In the genomic region with DNA sequence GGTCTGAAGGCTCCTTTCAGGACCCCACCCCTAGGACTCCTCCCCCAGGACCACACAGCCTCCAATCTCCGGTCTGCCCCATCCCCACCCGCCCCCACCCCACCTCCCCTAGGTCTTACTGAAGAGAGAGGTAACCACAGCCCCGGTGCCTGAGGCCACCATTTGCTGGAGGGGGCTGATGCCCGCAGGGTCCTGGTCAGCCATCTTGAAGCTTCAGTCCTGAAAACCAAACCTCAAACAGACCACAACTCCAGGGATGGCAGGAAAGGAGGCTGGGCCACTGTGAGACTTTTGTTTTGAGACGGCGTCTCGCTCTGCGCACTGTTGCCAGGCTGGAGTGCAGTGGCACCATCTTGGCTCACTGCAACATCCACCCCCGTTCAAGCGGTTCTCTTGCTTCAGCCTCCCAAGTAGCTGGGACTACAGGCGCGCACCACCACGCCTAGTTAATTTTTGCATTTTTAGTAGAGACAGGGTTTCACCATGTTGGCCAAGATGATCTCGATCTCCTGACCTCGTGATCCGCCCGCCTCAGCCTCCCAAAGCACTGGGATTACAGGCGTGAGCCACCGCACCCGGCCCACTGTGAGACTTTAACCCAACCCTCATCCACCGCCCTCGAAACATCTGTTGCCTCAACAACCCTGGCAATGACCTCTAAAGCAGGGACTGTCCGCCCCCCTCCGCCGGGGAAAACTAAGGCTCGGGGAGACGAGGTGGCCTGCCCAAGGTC, we compare ENCODE assay signal across 9 cellular contexts. TPM values are rescaled to one million over a fixed set of nuclear protein-coding genes. Genes with fewer than 3 reads are reported as not detected.
A peak's percentile ranks its signal among the peaks of the same experiment; 100 is the strongest.
DNase-seq lines count a peak whose midpoint lies in the region; ATAC-seq and TF ChIP-seq lines count a peak whose summit lies in the region.
"Had no signal": no experiment of that assay in that cellular context is flagged by ENCODE, and none has a peak within 500 bp of the region (broad histone marks: within the 10 kb centered on the region; RNA-seq: fewer than 3 reads in every experiment).

No MANE protein-coding gene starts in this region.

- no peaks in the 10 kb centered on the region for H3K27me3 ChIP-seq in ascending aorta
- peaks cover 0 to under 1% of the 10 kb centered on the region in 2 donors for H3K27me3 ChIP-seq in left lung
- H3K27me3 ChIP-seq in thoracic aorta (replicated peaks; ENCODE audit: insufficient read depth), result no peaks in the 10 kb centered on the region

- H3K36me3 ChIP-seq in ascending aorta (peaks cover 28 to 30% of the 10 kb centered on the region in 2 donors), left lung (peaks cover 0 to 43% of the 10 kb centered on the region in 2 donors), thoracic aorta (peaks cover 31% of the 10 kb centered on the region)

- no peak overlapping the region for H3K27ac ChIP-seq in ascending aorta
- no peak overlapping the region for H3K27ac ChIP-seq in left lung
- no peak overlapping the region for H3K27ac ChIP-seq in thoracic aorta

- H3K4me1 ChIP-seq in ascending aorta (peaks cover 7 to 20% of the 10 kb centered on the region in 2 donors), left lung (peaks cover 16 to 36% of the 10 kb centered on the region in 2 donors), thoracic aorta (ENCODE audit: control insufficient read depth in 1 of 2, low read depth in 2 of 2) (peaks cover 8 to 22% of the 10 kb centered on the region in 2 donors)

- DNase-seq in activated CD4-positive, alpha-beta T cell treated with anti-CD3 and anti-CD28 coated beads for 36 hours, result no peak
- DNase-seq in activated CD4-positive, alpha-beta T cell treated with anti-CD3 and anti-CD28 coated beads, Interleukin-2, amount 50 U/mL, for 48 hours, result no peak
- DNase-seq in ascending aorta (ENCODE audit: low spot score in 2 of 2), result no peak
- no peak for DNase-seq in left lung
- no peak for DNase-seq in thoracic aorta (ENCODE audit: low spot score)

- peaks cover 21% of the 10 kb centered on the region for H3K4me1 Mint-ChIP-seq in activated CD4-positive, alpha-beta T cell treated with anti-CD3 and anti-CD28 coated beads for 36 hours

- CTCF ChIA-PET in activated CD4-positive, alpha-beta T cell treated with anti-CD3 and anti-CD28 coated beads for 36 hours (lab: Charles Lee), result interaction anchor here (1.1 to 1.5 kb wide), 4 partner anchors 9 to 114 kb away, joined by 3 to 5 read pairs (median 4); partner anchors contain the start of gene GRN

- intact Hi-C loops in activated CD4-positive, alpha-beta T cell treated with anti-CD3 and anti-CD28 coated beads for 36 hours (cut with DNase I, micrococcal nuclease), result loop anchor here (1.0 to 2.0 kb wide), 11 partner anchors 15 to 257 kb away; partner anchors contain the start of genes GRN (in 1 of the 2), HDAC5 (in 1 of the 2), HROB (in 1 of the 2) and LSM12 (in 1 of the 2)
- intact Hi-C loops in ascending aorta (cut with DNase I) (loop anchor here (1.0 to 10.0 kb wide), 5 partner anchors 21 to 419 kb away; partner anchors contain the start of genes GRN and MPP2), left lung (cut with DNase I) (loop anchor here in 1 of 2 donors (10.0 kb wide), 1 partner anchor 109 kb away; the partner anchor contains the start of gene UBTF)

- POLR2A ChIA-PET in activated CD4-positive, alpha-beta T cell treated with anti-CD3 and anti-CD28 coated beads for 36 hours (lab: Charles Lee), result interaction anchor here (0.6 kb wide), 1 partner anchor 148 kb away, joined by 3 read pairs; no protein-coding TSS in a partner anchor

- H3K27me3 Mint-ChIP-seq in activated CD4-positive, alpha-beta T cell treated with anti-CD3 and anti-CD28 coated beads for 36 hours, result no peaks in the 10 kb centered on the region

- H3K9me3 ChIP-seq in ascending aorta, result no peaks in the 10 kb centered on the region
- no peaks in the 10 kb centered on the region for H3K9me3 ChIP-seq in left lung
- no peaks in the 10 kb centered on the region for H3K9me3 ChIP-seq in thoracic aorta

- peak overlapping the region; percentile 38 for H3K27ac Mint-ChIP-seq in activated CD4-positive, alpha-beta T cell treated with anti-CD3 and anti-CD28 coated beads for 36 hours

- no peaks in the 10 kb centered on the region for H3K9me3 Mint-ChIP-seq in activated CD4-positive, alpha-beta T cell treated with anti-CD3 and anti-CD28 coated beads for 36 hours (ENCODE audit: low read depth)

- ATAC-seq in activated CD4-positive, alpha-beta T cell treated with anti-CD3 and anti-CD28 coated beads for 36 hours, result no peak
- no peak for ATAC-seq in left lung
- no peak for ATAC-seq in thoracic aorta (ENCODE audit: insufficient number of reproducible peaks, low FRiP score, low read depth)
- ATAC-seq in HG03378 (IDR thresholded peaks at IDR 0.05; ENCODE audit: unreplicated experiment), result no peak
- ATAC-seq in GM19452 (IDR thresholded peaks at IDR 0.05; ENCODE audit: unreplicated experiment), result no peak
- ATAC-seq in GM18519 (IDR thresholded peaks at IDR 0.05; ENCODE audit: low FRiP score, unreplicated experiment), result no peak

- H3K36me3 Mint-ChIP-seq in activated CD4-positive, alpha-beta T cell treated with anti-CD3 and anti-CD28 coated beads for 36 hours (ENCODE audit: low read depth), result peaks cover 18% of the 10 kb centered on the region

- no peak for TF ChIP-seq CTCF in ascending aorta (IDR thresholded peaks at IDR 0.05)
- no peak for TF ChIP-seq CTCF in left lung (IDR thresholded peaks at IDR 0.05)
- no peak for TF ChIP-seq CTCF in thoracic aorta (IDR thresholded peaks at IDR 0.05)

- H3K4me3 Mint-ChIP-seq in activated CD4-positive, alpha-beta T cell treated with anti-CD3 and anti-CD28 coated beads for 36 hours, result peak overlapping the region; percentile 84

- H3K4me3 ChIP-seq in ascending aorta (peak overlapping the region; percentile 74 to 88), left lung (peak overlapping the region; percentile 94 to 99), thoracic aorta (peak overlapping the region; percentile 84)

RNA-seq across cellular contexts. Expression of gene SLC25A39, which starts 1.1 kb away (rescaled TPM):
- total RNA-seq in activated CD4-positive, alpha-beta T cell treated with anti-CD3 and anti-CD28 coated beads for 36 hours, result 100 to 1,000 TPM; 127 to 129 TPM
- total RNA-seq in ascending aorta, result 182 TPM
- total RNA-seq in left lung, result 100 to 1,000 TPM; 120 to 121 TPM
- 10 to 100 TPM; 63.2 to 74.6 TPM for total RNA-seq in thoracic aorta

RNA-seq across cellular contexts. Expression of gene RUNDC3A, which starts 15.1 kb away (rescaled TPM):
- under 1 TPM in 1 of 2 experiments, not detected in 1; 0.11 TPM for total RNA-seq in activated CD4-positive, alpha-beta T cell treated with anti-CD3 and anti-CD28 coated beads for 36 hours
- total RNA-seq in ascending aorta (not detected), left lung (under 1 TPM; 0.08 to 0.38 TPM), thoracic aorta (under 1 TPM in 1 of 2 donors, not detected in 1; 0.81 TPM)

RNA-seq across cellular contexts. Expression of gene GRN, which starts 21.6 kb away (rescaled TPM):
- total RNA-seq in activated CD4-positive, alpha-beta T cell treated with anti-CD3 and anti-CD28 coated beads for 36 hours, result 10 to 100 TPM; 35.4 to 68.0 TPM
- 430 TPM for total RNA-seq in ascending aorta
- total RNA-seq in left lung, result 100 to 1,000 TPM; 563 to 616 TPM
- total RNA-seq in thoracic aorta, result 100 to 1,000 TPM; 203 to 292 TPM

RNA-seq across cellular contexts. Expression of gene FAM171A2, which starts 40.1 kb away (rescaled TPM):
- under 1 TPM; 0.18 to 0.32 TPM for total RNA-seq in activated CD4-positive, alpha-beta T cell treated with anti-CD3 and anti-CD28 coated beads for 36 hours
- 1.7 TPM for total RNA-seq in ascending aorta
- 1 to 10 TPM; 1.4 to 4.3 TPM for total RNA-seq in left lung
- under 1 TPM in 1 of 2 donors, not detected in 1; 0.63 TPM for total RNA-seq in thoracic aorta

RNA-seq across cellular contexts. Expression of gene SLC4A1, which starts 55.6 kb away (rescaled TPM):
- total RNA-seq in activated CD4-positive, alpha-beta T cell treated with anti-CD3 and anti-CD28 coated beads for 36 hours, result not detected
- total RNA-seq in ascending aorta, result 2.4 TPM
- total RNA-seq in left lung, result 1 to 10 TPM in 1 of 2 donors, under 1 TPM in 1; 0.58 to 1.4 TPM
- under 1 TPM in 1 of 2 donors, not detected in 1; 0.56 TPM for total RNA-seq in thoracic aorta
- total RNA-seq: dermis blood vessel endothelial cell had no signal
